8 cellular contexts compared by ENCODE assay signal in the genomic region with DNA sequence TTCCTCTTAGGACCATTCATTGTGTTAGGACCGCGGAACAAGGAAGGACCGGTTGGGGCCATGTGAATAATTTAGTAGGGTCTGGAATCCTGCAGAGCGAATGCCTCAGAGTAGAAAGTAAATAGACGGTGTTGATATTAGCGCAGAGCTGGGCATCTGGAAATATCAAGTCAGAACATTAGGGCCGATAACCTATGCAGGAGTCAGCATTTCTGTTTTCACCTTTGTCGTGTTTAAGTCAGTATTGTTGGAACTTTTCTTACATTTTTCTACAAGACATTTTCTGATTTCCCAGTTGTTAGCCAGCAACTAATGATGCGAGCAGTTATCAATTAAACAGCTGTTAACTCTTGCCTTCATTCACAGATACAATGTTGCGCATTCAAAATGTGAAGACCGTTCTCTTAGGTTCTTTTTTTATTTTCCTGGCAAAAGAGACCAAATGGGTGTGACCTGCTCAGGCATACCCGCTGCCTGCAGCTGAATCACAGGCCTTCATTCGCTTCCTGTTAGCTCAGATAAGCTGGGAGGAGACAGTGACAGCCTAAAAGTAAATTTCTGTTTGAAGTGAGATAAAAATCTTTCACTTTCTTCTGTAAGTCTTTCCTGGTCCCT. TPM values are rescaled to one million over a fixed set of nuclear protein-coding genes. Genes with fewer than 3 reads are reported as not detected.
DNase-seq lines count a peak whose midpoint lies in the region; ATAC-seq and TF ChIP-seq lines count a peak whose summit lies in the region.

No MANE protein-coding gene starts in this region.

- H3K4me3 ChIP-seq in ACC112 (ENCODE audit: low read depth, low read length) (peak overlapping the region; percentile 83), fibroblast of mammary gland (ENCODE audit: control insufficient read depth, low read depth, low read length) (peak overlapping the region; percentile 96)

- TF ChIP-seq CTCF in fibroblast of mammary gland (conservative IDR thresholded peaks at IDR 0.05; ENCODE audit: control insufficient read depth, insufficient read depth, low read depth, low read length) (no peak), natural killer cell (IDR thresholded peaks at IDR 0.05) (no peak), type B pancreatic cell (conservative IDR thresholded peaks at IDR 0.05) (no peak)

- no peaks in the 10 kb centered on the region for H3K9me3 Mint-ChIP-seq in activated T-helper 1 cell treated with anti-CD3 and anti-CD28 coated beads, Interleukin-12 subunit alpha, Interleukin-12 subunit beta, Interleukin-2, Interleukin-4 antibody, amounts not matched to agents 30 ng/mL and 10 ng/mL and 1 ng/mL, durations not matched to agents 14 hours and 24 hours and 36 hours
- H3K9me3 Mint-ChIP-seq in natural killer cell (no peaks in the 10 kb centered on the region), type B pancreatic cell (no peaks in the 10 kb centered on the region)

- H3K36me3 Mint-ChIP-seq in activated T-helper 1 cell treated with anti-CD3 and anti-CD28 coated beads, Interleukin-12 subunit alpha, Interleukin-12 subunit beta, Interleukin-2, Interleukin-4 antibody, amounts not matched to agents 30 ng/mL and 10 ng/mL and 1 ng/mL, durations not matched to agents 14 hours and 24 hours and 36 hours (ENCODE audit: low read depth), result peaks cover 25% of the 10 kb centered on the region
- H3K36me3 Mint-ChIP-seq in natural killer cell (no peaks in the 10 kb centered on the region), type B pancreatic cell (peaks cover 10% of the 10 kb centered on the region)

- H2AFZ ChIP-seq in ACC112 (ENCODE audit: low read length, unreplicated experiment), result peak overlapping the region; percentile 29

- peaks cover 18% of the 10 kb centered on the region for H3K4me1 ChIP-seq in ACC112 (ENCODE audit: control insufficient read depth, insufficient read depth, low read length, unreplicated experiment)

- peak overlapping the region; percentile 98 for H3K4me3 Mint-ChIP-seq in activated T-helper 1 cell treated with anti-CD3 and anti-CD28 coated beads, Interleukin-12 subunit alpha, Interleukin-12 subunit beta, Interleukin-2, Interleukin-4 antibody, amounts not matched to agents 30 ng/mL and 10 ng/mL and 1 ng/mL, durations not matched to agents 14 hours and 24 hours and 36 hours
- H3K4me3 Mint-ChIP-seq in natural killer cell, result peak overlapping the region; percentile 98
- peak overlapping the region; percentile 100 for H3K4me3 Mint-ChIP-seq in type B pancreatic cell

- no peaks in the 10 kb centered on the region for H3K27me3 Mint-ChIP-seq in activated T-helper 1 cell treated with anti-CD3 and anti-CD28 coated beads, Interleukin-12 subunit alpha, Interleukin-12 subunit beta, Interleukin-2, Interleukin-4 antibody, amounts not matched to agents 30 ng/mL and 10 ng/mL and 1 ng/mL, durations not matched to agents 14 hours and 24 hours and 36 hours (ENCODE audit: insufficient read depth)
- H3K27me3 Mint-ChIP-seq in natural killer cell (ENCODE audit: low read depth in 2 of 2), result no peaks in the 10 kb centered on the region
- H3K27me3 Mint-ChIP-seq in type B pancreatic cell, result no peaks in the 10 kb centered on the region

- intact Hi-C loops in activated T-helper 1 cell treated with anti-CD3 and anti-CD28 coated beads, Interleukin-12 subunit alpha, Interleukin-12 subunit beta, Interleukin-2, Interleukin-4 antibody, amounts not matched to agents 30 ng/mL and 10 ng/mL and 1 ng/mL, durations not matched to agents 14 hours and 24 hours and 36 hours (cut with micrococcal nuclease), result loop anchor here (2.0 kb wide), 2 partner anchors 145 to 551 kb away; a partner anchor contains a TSS
- intact Hi-C loops in natural killer cell (cut with micrococcal nuclease), result loop anchor here (10.0 kb wide), 1 partner anchor 243 kb away; a partner anchor contains a TSS

- H3K79me2 ChIP-seq in ACC112 (ENCODE audit: control insufficient read depth, insufficient read depth, low read length, unreplicated experiment), result peaks cover 35% of the 10 kb centered on the region

- peaks cover 3% of the 10 kb centered on the region; the same call in 1 of the 2 replicates for H3K36me3 ChIP-seq in ACC112 (ENCODE audit: insufficient read depth, low read length)

- peak; percentile 1 for ATAC-seq in GM18909 (IDR thresholded peaks at IDR 0.05; ENCODE audit: poor library complexity, unreplicated experiment)
- no peak for ATAC-seq in natural killer cell
- no peak for ATAC-seq in HG02623 (IDR thresholded peaks at IDR 0.05; ENCODE audit: unreplicated experiment)

- H3K27me3 ChIP-seq in ACC112 (ENCODE audit: insufficient read depth, low read length), result no peaks in the 10 kb centered on the region

- peaks cover 42% of the 10 kb centered on the region for H3K4me1 Mint-ChIP-seq in activated T-helper 1 cell treated with anti-CD3 and anti-CD28 coated beads, Interleukin-12 subunit alpha, Interleukin-12 subunit beta, Interleukin-2, Interleukin-4 antibody, amounts not matched to agents 30 ng/mL and 10 ng/mL and 1 ng/mL, durations not matched to agents 14 hours and 24 hours and 36 hours (ENCODE audit: low read depth)
- H3K4me1 Mint-ChIP-seq in natural killer cell, result peaks cover 37 to 54% of the 10 kb centered on the region in 2 donors
- peaks cover 33% of the 10 kb centered on the region for H3K4me1 Mint-ChIP-seq in type B pancreatic cell (ENCODE audit: unreplicated experiment)

- peak; percentile 69 for DNase-seq in NCI-H774 (lab: John Stamatoyannopoulos, UW)
- peak; percentile 48 for DNase-seq in activated T-helper 1 cell treated with anti-CD3 and anti-CD28 coated beads, Interleukin-12 subunit alpha, Interleukin-12 subunit beta, Interleukin-2, Interleukin-4 antibody, amounts not matched to agents 30 ng/mL and 10 ng/mL and 1 ng/mL, durations not matched to agents 14 hours and 24 hours and 36 hours (ENCODE audit: low spot score)
- DNase-seq in fibroblast of mammary gland (ENCODE audit: low read depth), result peak; percentile 83
- DNase-seq in natural killer cell, result no peak
- no peak for DNase-seq in type B pancreatic cell (ENCODE audit: extremely low spot score, unreplicated experiment)

- H3K27ac Mint-ChIP-seq in activated T-helper 1 cell treated with anti-CD3 and anti-CD28 coated beads, Interleukin-12 subunit alpha, Interleukin-12 subunit beta, Interleukin-2, Interleukin-4 antibody, amounts not matched to agents 30 ng/mL and 10 ng/mL and 1 ng/mL, durations not matched to agents 14 hours and 24 hours and 36 hours, result peak overlapping the region; percentile 100
- H3K27ac Mint-ChIP-seq in natural killer cell, result peak overlapping the region; percentile 81 to 94
- H3K27ac Mint-ChIP-seq in type B pancreatic cell, result peak overlapping the region; percentile 99

- peak overlapping the region; percentile 96 for H3K27ac ChIP-seq in ACC112 (ENCODE audit: low read depth, low read length)

RNA-seq across cellular contexts. Expression of a gene that starts 1.0 kb away (rescaled TPM):
- total RNA-seq in activated T-helper 1 cell treated with anti-CD3 and anti-CD28 coated beads, Interleukin-12 subunit alpha, Interleukin-12 subunit beta, Interleukin-2, Interleukin-4 antibody, amounts not matched to agents 30 ng/mL and 10 ng/mL and 1 ng/mL, durations not matched to agents 14 hours and 24 hours and 36 hours, result 2,409 and 2,442 TPM in 2 replicates
- total RNA-seq in natural killer cell (100 to 1,000 TPM; 121 to 180 (median 155) TPM), type B pancreatic cell (ENCODE audit: low replicate concordance) (597 and 663 TPM in 2 replicates)

RNA-seq across cellular contexts. Expression of a gene that starts 34.4 kb away (rescaled TPM):
- total RNA-seq in activated T-helper 1 cell treated with anti-CD3 and anti-CD28 coated beads, Interleukin-12 subunit alpha, Interleukin-12 subunit beta, Interleukin-2, Interleukin-4 antibody, amounts not matched to agents 30 ng/mL and 10 ng/mL and 1 ng/mL, durations not matched to agents 14 hours and 24 hours and 36 hours, result 0.21 TPM in 1 of 2 replicates, not detected in the other
- total RNA-seq in natural killer cell, result not detected
- 6.0 and 15.5 TPM in 2 replicates for total RNA-seq in type B pancreatic cell (ENCODE audit: low replicate concordance)

RNA-seq across cellular contexts. Expression of a gene that starts 40.4 kb away (rescaled TPM):
- total RNA-seq in activated T-helper 1 cell treated with anti-CD3 and anti-CD28 coated beads, Interleukin-12 subunit alpha, Interleukin-12 subunit beta, Interleukin-2, Interleukin-4 antibody, amounts not matched to agents 30 ng/mL and 10 ng/mL and 1 ng/mL, durations not matched to agents 14 hours and 24 hours and 36 hours, result 79.3 and 87.1 TPM in 2 replicates
- total RNA-seq in natural killer cell (100 to 1,000 TPM; 132 to 135 (median 132) TPM), type B pancreatic cell (ENCODE audit: low replicate concordance) (74.6 and 97.5 TPM in 2 replicates)

Comparison
In these comparisons a context has a peak if more than half of its experiments do, and no peak if none do; other contexts are left out.
1. DNase-seq: peak in NCI-H774 (single experiment), activated T-helper 1 cell treated with anti-CD3 and anti-CD28 coated beads, Interleukin-12 subunit alpha, Interleukin-12 subunit beta, Interleukin-2, Interleukin-4 antibody, amounts not matched to agents 30 ng/mL and 10 ng/mL and 1 ng/mL, durations not matched to agents 14 hours and 24 hours and 36 hours (single experiment) and fibroblast of mammary gland (single experiment); none in natural killer cell (single experiment) and type B pancreatic cell (single experiment).
2. Peak in every context shown above with its lines, with median percentiles within 50 percentile points of each other: H3K27ac Mint-ChIP-seq and H3K4me3 Mint-ChIP-seq.